Comparison of ENCODE assay signal across 19 cellular contexts in genomic region chr9:130465383-130466096, GRCh38. TPM values are rescaled to one million over a fixed set of nuclear protein-coding genes. Genes with fewer than 3 reads are reported as not detected.
A peak's percentile ranks its signal among the peaks of the same experiment; 100 is the strongest.
DNase-seq lines count a peak whose midpoint lies in the region; ATAC-seq, FAIRE-seq and TF ChIP-seq lines count a peak whose summit lies in the region.
"Had no signal": no experiment of that assay in that cellular context is flagged by ENCODE, and none has a peak within 500 bp of the region (broad histone marks: within the 10 kb centered on the region; RNA-seq: fewer than 3 reads in every experiment).

No MANE protein-coding gene starts in this region.

- H3K4me1 ChIP-seq in foreskin keratinocyte (no peaks in the 10 kb centered on the region), neural progenitor cell (peaks cover 34% of the 10 kb centered on the region)
- H3K4me1 ChIP-seq: BLaER1 had no signal

- H3K27ac ChIP-seq in RWPE1 (peak overlapping the region; percentile 6; the same call in 1 of the 2 replicates), foreskin keratinocyte (no peak overlapping the region), neural progenitor cell (peak overlapping the region; percentile 56)
- H3K27ac ChIP-seq: BLaER1, HL-60 had no signal

- FAIRE-seq in RCC 7860 (lab: Jason Lieb, UNC) = no peak
- FAIRE-seq: HTR-8/SVneo had no signal

- CTCF ChIA-PET in RWPE1 (lab: Yijun Ruan, JAX) = interaction anchor here (0.6 to 7.3 kb wide), 5 partner anchors 14 to 645 kb away, joined by 3 to 89 read pairs (median 4); no protein-coding TSS in a partner anchor

- ATAC-seq in foreskin keratinocyte = no peak
- ATAC-seq: Panc1 had no signal

- H3K27me3 ChIP-seq in foreskin keratinocyte = no peaks in the 10 kb centered on the region
- no peaks in the 10 kb centered on the region for H3K27me3 ChIP-seq in neural progenitor cell
- H3K27me3 ChIP-seq: BLaER1 had no signal

- H4K20me1 ChIP-seq in neural progenitor cell (ENCODE audit: low read depth) = no peaks in the 10 kb centered on the region

- H3K36me3 Mint-ChIP-seq in neural progenitor cell = no peaks in the 10 kb centered on the region

- peak overlapping the region; percentile 47 for H3K4me2 ChIP-seq in neural progenitor cell
- H3K4me2 ChIP-seq: BLaER1 had no signal

- POLR2A ChIA-PET in RWPE1 (lab: Yijun Ruan, JAX; ENCODE audit: low non-redundant PET) = interaction anchor here (0.5 kb wide), 1 partner anchor 326 kb away, joined by 3 read pairs; no protein-coding TSS in a partner anchor

- H3K36me3 ChIP-seq in neural progenitor cell = no peaks in the 10 kb centered on the region

- H3K4me3 ChIP-seq in neural progenitor cell = no peak overlapping the region
- H3K4me3 ChIP-seq: BLaER1 had no signal

- no peak overlapping the region for H3K9ac ChIP-seq in neural progenitor cell
- H3K9ac ChIP-seq: BLaER1 had no signal

- TF ChIP-seq CTCF in RWPE1 (conservative IDR thresholded peaks at IDR 0.05; ENCODE audit: low read depth) (no peak), foreskin keratinocyte (conservative IDR thresholded peaks at IDR 0.05) (peak; percentile 4), neural progenitor cell (IDR thresholded peaks at IDR 0.05) (peak; percentile 15)

- no peaks in the 10 kb centered on the region for H3K9me3 Mint-ChIP-seq in neural progenitor cell

- no peaks in the 10 kb centered on the region for H3K79me2 ChIP-seq in neural progenitor cell (ENCODE audit: low read depth)

- peaks cover 32% of the 10 kb centered on the region for H3F3A ChIP-seq in neural progenitor cell (ENCODE audit: low read depth)

- H3K27ac Mint-ChIP-seq in neural progenitor cell = no peak overlapping the region

- no peaks in the 10 kb centered on the region for H3K9me3 ChIP-seq in neural progenitor cell (ENCODE audit: low read depth)
- H3K9me3 ChIP-seq: BLaER1 had no signal

- H3K4me1 Mint-ChIP-seq in neural progenitor cell = peaks cover 35% of the 10 kb centered on the region

- no peak overlapping the region for H2AFZ ChIP-seq in neural progenitor cell (replicated peaks)

- no peak overlapping the region for H3K4me3 Mint-ChIP-seq in neural progenitor cell

- DNase-seq in NCI-H2227 treated with DMSO at 0.1 percent for 48 hours (lab: John Stamatoyannopoulos, UW) (peak; percentile 13), NCI-H2227 (lab: John Stamatoyannopoulos, UW; ENCODE audit: unreplicated experiment) (no peak), RWPE1 (ENCODE audit: low spot score) (no peak), foreskin keratinocyte (no peak), neural progenitor cell (ENCODE audit: low spot score) (peak; percentile 88), NCI-H146 (lab: John Stamatoyannopoulos, UW) (no peak), RCC 7860 (ENCODE audit: low spot score) (no peak)
- DNase-seq in stimulated activated CD4-positive, alpha-beta T cell treated with anti-CD3 and anti-CD28 coated beads, Interleukin-12 subunit alpha, Interleukin-12 subunit beta, amount 100 ng/mL, for 4 hours = no peak
- DNase-seq: H7, NCI-H1105 treated with DMSO at 0.1 percent for 48 hours, NCI-H187, NCI-H446 treated with DMSO at 0.1 percent for 48 hours, NCI-H748 treated with DMSO at 0.1 percent for 48 hours, Right ventricle myocardium superior had no signal

- H3K27me3 Mint-ChIP-seq in neural progenitor cell (ENCODE audit: insufficient read depth, low read depth) = peaks cover 18% of the 10 kb centered on the region

RNA-seq across cellular contexts. Expression of gene ASS1, which starts 20.8 kb away (rescaled TPM):
- total RNA-seq in foreskin keratinocyte (40.8 and 62.6 TPM in 2 replicates), neural progenitor cell (ENCODE audit: low replicate concordance) (22.5 and 28.9 TPM in 2 replicates)
- 40.9 and 66.4 TPM in 2 replicates for polyA plus RNA-seq in foreskin keratinocyte
- total RNA-seq: A172 had no signal

Comparison
In these comparisons a context has a peak if more than half of its experiments do, and no peak if none do; other contexts are left out.
1. DNase-seq: peak in NCI-H2227 treated with DMSO at 0.1 percent for 48 hours (single experiment) and neural progenitor cell (single experiment); none in NCI-H2227 (single experiment), RWPE1 (single experiment), foreskin keratinocyte (0 of 2), stimulated activated CD4-positive, alpha-beta T cell treated with anti-CD3 and anti-CD28 coated beads, Interleukin-12 subunit alpha, Interleukin-12 subunit beta, amount 100 ng/mL, for 4 hours (single experiment), NCI-H146 (single experiment) and RCC 7860 (single experiment).